Comparison of ENCODE assay signal across 8 cellular contexts in genomic region chr15:67884514-67885225, GRCh38. TPM values are rescaled to one million over a fixed set of nuclear protein-coding genes. Genes with fewer than 3 reads are reported as not detected.
DNase-seq lines count a peak whose midpoint lies in the region; ATAC-seq and TF ChIP-seq lines count a peak whose summit lies in the region.

No MANE protein-coding gene starts in this region.

- no peaks in the 10 kb centered on the region for H3K36me3 Mint-ChIP-seq in activated CD4-positive, alpha-beta memory T cell treated with anti-CD3 and anti-CD28 coated beads for 36 hours

- no peaks in the 10 kb centered on the region for H3K36me3 ChIP-seq in lower lobe of right lung

- CTCF ChIA-PET in activated CD4-positive, alpha-beta memory T cell treated with anti-CD3 and anti-CD28 coated beads for 36 hours (lab: Charles Lee), result interaction anchor here (0.7 kb wide), 1 partner anchor 22 kb away, joined by 3 read pairs; no protein-coding TSS in a partner anchor

- H3K4me3 Mint-ChIP-seq in activated CD4-positive, alpha-beta memory T cell treated with anti-CD3 and anti-CD28 coated beads for 36 hours, result peak overlapping the region; percentile 61

- POLR2A ChIA-PET in activated CD4-positive, alpha-beta memory T cell treated with anti-CD3 and anti-CD28 coated beads for 36 hours (lab: Charles Lee), result no interaction called here

- no peak for TF ChIP-seq CTCF in GM12864 (IDR thresholded peaks at IDR 0.05; ENCODE audit: low read depth, low read length, missing control alignments)
- TF ChIP-seq CTCF in lower lobe of right lung (IDR thresholded peaks at IDR 0.05), result no peak

- peak overlapping the region; percentile 84 for H3K27ac ChIP-seq in lower lobe of right lung

- H3K9me3 ChIP-seq in lower lobe of right lung, result no peaks in the 10 kb centered on the region

- no peaks in the 10 kb centered on the region for H3K9me3 Mint-ChIP-seq in activated CD4-positive, alpha-beta memory T cell treated with anti-CD3 and anti-CD28 coated beads for 36 hours

- intact Hi-C loops in activated CD4-positive, alpha-beta memory T cell treated with anti-CD3 and anti-CD28 coated beads for 36 hours (cut with micrococcal nuclease), result no loop called here
- intact Hi-C loops in lower lobe of right lung (cut with DNase I), result no loop called here

- H3K27me3 Mint-ChIP-seq in activated CD4-positive, alpha-beta memory T cell treated with anti-CD3 and anti-CD28 coated beads for 36 hours, result peaks cover 7% of the 10 kb centered on the region

- no peak overlapping the region for H3K27ac Mint-ChIP-seq in activated CD4-positive, alpha-beta memory T cell treated with anti-CD3 and anti-CD28 coated beads for 36 hours

- ATAC-seq in lower lobe of right lung (peak; percentile 96 to 97), HG03097 (IDR thresholded peaks at IDR 0.05; ENCODE audit: low FRiP score, unreplicated experiment) (no peak), GM18520 (IDR thresholded peaks at IDR 0.05; ENCODE audit: unreplicated experiment) (no peak)

- H3K4me3 ChIP-seq in GM12864 (ENCODE audit: low read depth, low read length) (peak overlapping the region; percentile 61), lower lobe of right lung (peak overlapping the region; percentile 58)

- H3K4me1 ChIP-seq in lower lobe of right lung, result peaks cover 50% of the 10 kb centered on the region

- H3K27me3 ChIP-seq in lower lobe of right lung (ENCODE audit: low read depth), result no peaks in the 10 kb centered on the region

- DNase-seq in GM12864 (ENCODE audit: low read depth), result no peak
- peak; percentile 59 for DNase-seq in NCI-H345 (lab: John Stamatoyannopoulos, UW)
- DNase-seq in activated CD4-positive, alpha-beta memory T cell treated with anti-CD3 and anti-CD28 coated beads for 36 hours, result peak; percentile 65
- DNase-seq in effector CD8-positive, alpha-beta T cell (lab: John Stamatoyannopoulos, UW), result peak; percentile 22
- DNase-seq in lower lobe of right lung, result peak; percentile 91
- DNase-seq in stimulated activated CD4-positive, alpha-beta T cell treated with anti-CD3 and anti-CD28 coated beads, Interleukin-4, amount 100 ng/mL, for 4 hours, result peak; percentile 58 to 64

- peaks cover 11% of the 10 kb centered on the region for H3K4me1 Mint-ChIP-seq in activated CD4-positive, alpha-beta memory T cell treated with anti-CD3 and anti-CD28 coated beads for 36 hours (ENCODE audit: low read depth)

RNA-seq across cellular contexts. Expression of gene RNU6-1, which starts 44.8 kb away (rescaled TPM):
- not detected for total RNA-seq in activated CD4-positive, alpha-beta memory T cell treated with anti-CD3 and anti-CD28 coated beads for 36 hours
- not detected for total RNA-seq in lower lobe of right lung

RNA-seq across cellular contexts. Expression of gene SKOR1, which starts 59.4 kb away (rescaled TPM):
- total RNA-seq in activated CD4-positive, alpha-beta memory T cell treated with anti-CD3 and anti-CD28 coated beads for 36 hours, result under 1 TPM; 0.12 TPM
- 0.41 TPM for total RNA-seq in lower lobe of right lung

Comparison
In these comparisons a context has a peak if more than half of its experiments do, and no peak if none do; other contexts are left out.
1. ATAC-seq: peak in lower lobe of right lung (2 of 2); none in HG03097 (single experiment) and GM18520 (single experiment).